Comparison of ENCODE assay signal across 21 cellular contexts in the genomic region with DNA sequence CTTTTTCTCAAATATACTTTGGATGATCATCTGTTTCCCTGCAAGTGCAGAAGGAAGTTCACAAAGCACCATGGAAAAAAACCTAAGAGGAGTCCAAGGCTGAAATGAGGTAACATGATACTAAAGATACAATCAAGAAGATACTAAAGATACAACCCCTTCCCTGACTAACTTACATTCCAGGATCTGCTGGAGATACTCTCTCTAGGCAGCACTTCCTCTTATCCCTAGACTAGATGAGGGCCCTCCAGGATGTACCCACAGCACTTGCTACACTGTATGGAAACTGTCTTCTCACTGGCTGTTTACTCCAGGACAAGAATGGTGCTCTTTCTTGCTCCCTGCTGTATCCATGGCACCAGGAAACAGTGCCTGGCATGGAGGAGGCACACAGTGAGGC.
"Had no signal": no experiment of that assay in that cellular context is flagged by ENCODE, and none has a peak within 500 bp of the region (broad histone marks: within the 10 kb centered on the region; RNA-seq: fewer than 3 reads in every experiment).

No MANE protein-coding gene starts in this region.

- H3K9me3 ChIP-seq: mucosa of descending colon, pancreas, uterus had no signal

- H3K4me3 Mint-ChIP-seq: natural killer cell, neural crest cell, type B pancreatic cell had no signal

- H3K27ac Mint-ChIP-seq: natural killer cell, progenitor cell of endocrine pancreas, type B pancreatic cell had no signal

- FAIRE-seq: endometrium, frontal cortex, islet of Langerhans, pancreas had no signal

- ATAC-seq: esophagus mucosa, heart right ventricle, mucosa of descending colon, natural killer cell, pancreas, right cardiac atrium had no signal

- H3K4me2 ChIP-seq: smooth muscle cell had no signal

- H3K27me3 ChIP-seq: pancreas, uterus had no signal

- H3K4me3 ChIP-seq: heart right ventricle, mucosa of descending colon, pancreas, smooth muscle cell, uterus had no signal

- H3K4me1 Mint-ChIP-seq: natural killer cell had no signal

- H3K36me3 ChIP-seq: heart right ventricle, pancreas, uterus had no signal

- DNase-seq: effector memory CD4-positive, alpha-beta T cell; heart right ventricle; hypothalamus; kidney glomerular epithelial cell; mammary epithelial cell; mucosa of descending colon; natural killer cell; nucleus accumbens; pancreas; right cardiac atrium; stimulated activated CD4-positive, alpha-beta T cell treated with anti-CD3 and anti-CD28 coated beads, Interleukin-2, amount 100 ng/mL, for 48 hours; stimulated activated naive CD4-positive, alpha-beta T cell treated with Interleukin-2 at 50 U/mL for 16 hours; uterus had no signal

- H3K9me3 Mint-ChIP-seq: natural killer cell had no signal

- H3K27me3 Mint-ChIP-seq: progenitor cell of endocrine pancreas had no signal

- H3K36me3 Mint-ChIP-seq: natural killer cell, type B pancreatic cell had no signal

- H3K27ac ChIP-seq: heart right ventricle, pancreas, uterus had no signal

- H3K4me1 ChIP-seq: pancreas, uterus had no signal
